In the genomic region with DNA sequence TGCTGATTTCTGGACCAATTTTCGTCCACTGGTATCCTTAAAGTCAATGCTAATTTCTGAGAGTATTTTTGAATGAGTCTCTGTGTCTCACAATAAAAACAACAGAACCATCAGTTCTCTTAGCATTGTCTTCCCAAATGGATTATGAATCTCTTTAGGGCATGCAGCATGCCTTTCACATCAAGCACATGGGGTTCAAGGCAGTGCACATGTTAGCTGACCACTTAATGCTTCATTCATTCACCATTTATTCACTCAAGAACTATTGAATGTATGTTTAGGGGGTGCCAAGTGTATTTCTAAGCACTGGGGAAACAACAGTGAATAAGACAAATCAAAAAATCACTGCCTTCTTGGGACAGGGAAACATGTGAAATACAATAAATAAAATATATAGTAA, we compare ENCODE assay signal across 6 cellular contexts.
"Had no signal": no experiment of that assay in that cellular context is flagged by ENCODE, and none has a peak within 500 bp of the region (broad histone marks: within the 10 kb centered on the region; RNA-seq: fewer than 3 reads in every experiment).

No MANE protein-coding gene starts in this region.

- H3K4me2 ChIP-seq: GM23338, KMS-11 had no signal

- H3K27ac Mint-ChIP-seq: GM23338, IgD-negative memory B cell had no signal

- H3K4me3 Mint-ChIP-seq: GM23338, IgD-negative memory B cell had no signal

- H3K27ac ChIP-seq: HL-60, KMS-11 had no signal

- H3K4me3 ChIP-seq: GM23338 had no signal

- DNase-seq: HCEC 1CT, KBM-7 had no signal

- H3K9ac ChIP-seq: KMS-11 had no signal

- H3K4me1 Mint-ChIP-seq: IgD-negative memory B cell had no signal

- H3K36me3 Mint-ChIP-seq: IgD-negative memory B cell had no signal

- H2AFZ ChIP-seq: GM23338 had no signal
